12 cellular contexts compared by ENCODE assay signal in genomic region chr21:43702785-43703067, GRCh38. TPM values are rescaled to one million over a fixed set of nuclear protein-coding genes. Genes with fewer than 3 reads are reported as not detected.
A peak's percentile ranks its signal among the peaks of the same experiment; 100 is the strongest.
DNase-seq lines count a peak whose midpoint lies in the region; ATAC-seq, FAIRE-seq and TF ChIP-seq lines count a peak whose summit lies in the region.
"Had no signal": no experiment of that assay in that cellular context is flagged by ENCODE, and none has a peak within 500 bp of the region (broad histone marks: within the 10 kb centered on the region; RNA-seq: fewer than 3 reads in every experiment).

No MANE protein-coding gene starts in this region.

- ATAC-seq in T-helper 17 cell, result no peak
- ATAC-seq in Right ventricle myocardium superior (ENCODE audit: poor library complexity), result peak; percentile 52
- no peak for ATAC-seq in activated naive CD4-positive, alpha-beta T cell treated with anti-CD3 and anti-CD28 coated beads, Interleukin-2, amount 50 U/mL, for 72 hours

- H3K9ac ChIP-seq in parathyroid adenoma, result no peak overlapping the region

- TF ChIP-seq POLR2A in uterus (IDR thresholded peaks at IDR 0.05), result no peak

- H3K9me3 ChIP-seq in T-helper 17 cell (ENCODE audit: control insufficient read depth, low read length, poor library complexity, severe bottlenecking), result no peaks in the 10 kb centered on the region
- H3K9me3 ChIP-seq in parathyroid adenoma (ENCODE audit: control insufficient read depth, low read length), result no peaks in the 10 kb centered on the region
- H3K9me3 ChIP-seq in uterus, result no peaks in the 10 kb centered on the region
- H3K9me3 ChIP-seq: ovary had no signal

- no peak overlapping the region for H3K27ac ChIP-seq in parathyroid adenoma
- H3K27ac ChIP-seq in uterus, result no peak overlapping the region
- H3K27ac ChIP-seq: ovary had no signal

- H3K4me1 Mint-ChIP-seq in T-helper 17 cell, result peaks cover 4% of the 10 kb centered on the region

- no peaks in the 10 kb centered on the region for H3K79me2 ChIP-seq in parathyroid adenoma

- no peaks in the 10 kb centered on the region for H3K27me3 Mint-ChIP-seq in T-helper 17 cell

- intact Hi-C loops in Right ventricle myocardium superior (cut with DNase I) (no loop called here), uterus (cut with DNase I; ENCODE audit: low total_unique reads) (no loop called here)

- H3K4me3 ChIP-seq in parathyroid adenoma (ENCODE audit: low read depth, low read length) (peak overlapping the region; percentile 44), uterus (no peak overlapping the region)
- H3K4me3 ChIP-seq: ovary had no signal

- DNase-seq in GM03348 (ENCODE audit: low spot score) (peak; percentile 53), T-helper 17 cell (no peak), Right ventricle myocardium superior (no peak), GM20000 (ENCODE audit: low spot score) (no peak), urothelium cell line (ENCODE audit: low spot score) (no peak), uterus (no peak)
- DNase-seq in activated naive CD4-positive, alpha-beta T cell treated with anti-CD3 and anti-CD28 coated beads, Interleukin-2, amount 50 U/mL, for 72 hours (ENCODE audit: low spot score in 2 of 2), result no peak
- DNase-seq: central memory CD4-positive, alpha-beta T cell; NCI-H2107 had no signal

- no peaks in the 10 kb centered on the region for H3K36me3 ChIP-seq in parathyroid adenoma (ENCODE audit: control insufficient read depth, insufficient read depth, low read length)
- H3K36me3 ChIP-seq in uterus, result no peaks in the 10 kb centered on the region
- H3K36me3 ChIP-seq: ovary had no signal

- peak overlapping the region; percentile 62 for H3K4me2 ChIP-seq in parathyroid adenoma (ENCODE audit: low read length)

- no peaks in the 10 kb centered on the region for H3K9me3 Mint-ChIP-seq in activated naive CD4-positive, alpha-beta T cell treated with anti-CD3 and anti-CD28 coated beads, Interleukin-2, amount 50 U/mL, for 72 hours

- H3K27ac Mint-ChIP-seq in T-helper 17 cell, result no peak overlapping the region
- H3K27ac Mint-ChIP-seq in activated naive CD4-positive, alpha-beta T cell treated with anti-CD3 and anti-CD28 coated beads, Interleukin-2, amount 50 U/mL, for 72 hours, result no peak overlapping the region

- H3K4me1 ChIP-seq in parathyroid adenoma (no peaks in the 10 kb centered on the region), uterus (no peaks in the 10 kb centered on the region)

- H3K36me3 Mint-ChIP-seq in T-helper 17 cell (ENCODE audit: low read depth), result peaks cover under 1% of the 10 kb centered on the region
- peaks cover 0 to 1% of the 10 kb centered on the region in 2 donors for H3K36me3 Mint-ChIP-seq in activated naive CD4-positive, alpha-beta T cell treated with anti-CD3 and anti-CD28 coated beads, Interleukin-2, amount 50 U/mL, for 72 hours

- H2AFZ ChIP-seq in parathyroid adenoma, result peak overlapping the region; percentile 80

- peak overlapping the region; percentile 52 for H3K4me3 Mint-ChIP-seq in T-helper 17 cell

- FAIRE-seq in urothelium cell line (lab: Jason Lieb, UNC), result no peak
- FAIRE-seq: G401.6 had no signal

- H3K27me3 ChIP-seq in parathyroid adenoma (ENCODE audit: control insufficient read depth, insufficient read depth, low read length) (no peaks in the 10 kb centered on the region), uterus (no peaks in the 10 kb centered on the region)
- H3K27me3 ChIP-seq: ovary had no signal

- TF ChIP-seq CTCF in parathyroid adenoma (IDR thresholded peaks at IDR 0.05), result no peak
- no peak for TF ChIP-seq CTCF in GM20000 (IDR thresholded peaks at IDR 0.05; ENCODE audit: extremely low read depth, missing control alignments)
- TF ChIP-seq CTCF in uterus (IDR thresholded peaks at IDR 0.05), result no peak

RNA-seq across cellular contexts. Expression of gene PDXK, which starts 16.2 kb away (rescaled TPM):
- total RNA-seq in T-helper 17 cell (100 to 1,000 TPM in 1 of 2 donors, 10 to 100 TPM in 1; 93.1 to 106 TPM), Right ventricle myocardium superior (93.8 TPM), uterus (10 to 100 TPM; 15.9 to 89.8 (median 49.8) TPM)
- 100 to 1,000 TPM in 1 of 2 donors, 10 to 100 TPM in 1; 70.3 to 121 TPM for total RNA-seq in activated naive CD4-positive, alpha-beta T cell treated with anti-CD3 and anti-CD28 coated beads, Interleukin-2, amount 50 U/mL, for 72 hours

RNA-seq across cellular contexts. Expression of gene RRP1B, which starts 43.4 kb away (rescaled TPM):
- total RNA-seq in T-helper 17 cell (10 to 100 TPM; 30.3 to 30.6 TPM), Right ventricle myocardium superior (8.4 TPM), uterus (10 to 100 TPM in 3 of 4 donors, 1 to 10 TPM in 1; 9.7 to 28.1 (median 19.3) TPM)
- 10 to 100 TPM; 39.1 to 61.5 TPM for total RNA-seq in activated naive CD4-positive, alpha-beta T cell treated with anti-CD3 and anti-CD28 coated beads, Interleukin-2, amount 50 U/mL, for 72 hours

RNA-seq across cellular contexts. Expression of gene HSF2BP, which starts 43.4 kb away (rescaled TPM):
- total RNA-seq in T-helper 17 cell, result under 1 TPM; 0.20 to 0.37 TPM
- total RNA-seq in Right ventricle myocardium superior, result not detected
- 1 to 10 TPM in 2 of 4 donors, under 1 TPM in 1, not detected in 1; 0.29 to 5.7 (median 1.2) TPM for total RNA-seq in uterus
- under 1 TPM; 0.57 to 0.78 TPM for total RNA-seq in activated naive CD4-positive, alpha-beta T cell treated with anti-CD3 and anti-CD28 coated beads, Interleukin-2, amount 50 U/mL, for 72 hours
